ENCODE assay signal across 8 cellular contexts in the genomic region with DNA sequence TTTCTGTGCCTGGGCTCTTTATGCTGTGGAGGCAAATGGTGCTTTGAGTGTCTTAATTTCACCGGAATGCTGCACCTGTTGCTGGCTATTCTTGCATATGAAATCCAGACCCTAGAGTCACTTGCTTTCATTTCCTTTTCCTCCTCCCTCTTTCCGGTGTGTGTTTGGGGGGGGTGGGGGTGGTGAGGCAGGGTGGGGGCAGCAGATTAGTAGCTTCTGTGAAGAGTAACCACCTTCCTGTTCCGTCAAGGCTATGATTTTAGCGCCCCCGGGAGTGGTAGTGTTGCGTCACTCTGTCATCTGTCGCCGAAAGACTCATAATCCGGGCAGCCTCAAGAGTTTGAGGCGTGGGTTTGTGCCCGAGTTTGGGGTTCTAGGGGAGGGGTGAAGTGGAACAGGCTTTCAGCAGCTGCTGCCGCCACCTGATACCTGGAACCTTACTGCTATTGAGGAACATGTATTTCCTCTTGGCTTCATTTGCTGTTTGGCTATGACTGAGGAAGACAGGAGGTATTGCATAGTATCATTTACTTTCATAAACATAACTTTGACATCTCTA. TPM values are rescaled to one million over a fixed set of nuclear protein-coding genes. Genes with fewer than 3 reads are reported as not detected.
DNase-seq lines count a peak whose midpoint lies in the region; ATAC-seq, FAIRE-seq and TF ChIP-seq lines count a peak whose summit lies in the region.

No MANE protein-coding gene starts in this region.

- no peaks in the 10 kb centered on the region for H3K36me3 Mint-ChIP-seq in T-helper 2 cell treated with Interferon-gamma antibody and Interleukin-4, amounts not matched to agents 5 μg/mL and 100 μg/mL, for 36 hours (ENCODE audit: low read depth)

- no peaks in the 10 kb centered on the region for H3K27me3 Mint-ChIP-seq in T-helper 2 cell treated with Interferon-gamma antibody and Interleukin-4, amounts not matched to agents 5 μg/mL and 100 μg/mL, for 36 hours (ENCODE audit: low read depth)

- DNase-seq in T-helper 2 cell treated with Interferon-gamma antibody and Interleukin-4, amounts not matched to agents 5 μg/mL and 100 μg/mL, for 36 hours (ENCODE audit: low spot score): peak; percentile 68
- DNase-seq in effector CD8-positive, alpha-beta T cell (lab: John Stamatoyannopoulos, UW): peak; percentile 58
- peak; percentile 38 to 54 for DNase-seq in stimulated activated CD8-positive, alpha-beta memory T cell treated with anti-CD3 and anti-CD28 coated beads, Interleukin-2, amount 100 ng/mL, for 48 hours (ENCODE audit: low read depth in 2 of 2)
- DNase-seq in H54 (ENCODE audit: insufficient read length, low spot score): no peak
- no peak for DNase-seq in SK-N-DZ (ENCODE audit: low spot score)
- no peak for DNase-seq in DMS53 (lab: John Stamatoyannopoulos, UW)

- H3K9me3 Mint-ChIP-seq in T-helper 2 cell treated with Interferon-gamma antibody and Interleukin-4, amounts not matched to agents 5 μg/mL and 100 μg/mL, for 36 hours: no peaks in the 10 kb centered on the region

- FAIRE-seq in H54 (lab: Jason Lieb, UNC): no peak

- H3K4me1 Mint-ChIP-seq in T-helper 2 cell treated with Interferon-gamma antibody and Interleukin-4, amounts not matched to agents 5 μg/mL and 100 μg/mL, for 36 hours (ENCODE audit: low read depth): peaks cover 52% of the 10 kb centered on the region

- no peak for TF ChIP-seq POLR2A in H54 (IDR thresholded peaks at IDR 0.05; ENCODE audit: low read depth, low read length)

- H3K27ac Mint-ChIP-seq in T-helper 2 cell treated with Interferon-gamma antibody and Interleukin-4, amounts not matched to agents 5 μg/mL and 100 μg/mL, for 36 hours: peak overlapping the region; percentile 89

- H3K4me3 Mint-ChIP-seq in T-helper 2 cell treated with Interferon-gamma antibody and Interleukin-4, amounts not matched to agents 5 μg/mL and 100 μg/mL, for 36 hours: peak overlapping the region; percentile 82

- ATAC-seq in GM19328 (IDR thresholded peaks at IDR 0.05; ENCODE audit: unreplicated experiment) (peak; percentile 46), HG03095 (IDR thresholded peaks at IDR 0.05; ENCODE audit: unreplicated experiment) (peak; percentile 64)

RNA-seq across cellular contexts. Expression of a gene that starts 49.1 kb away (rescaled TPM):
- polyA plus RNA-seq in SK-N-DZ (2014; cell fraction: cytosol; rRNA removed): 1.1 and 1.8 TPM in 2 replicates
- polyA plus RNA-seq in SK-N-DZ (2014; cell fraction: nucleus; rRNA removed): 0.88 and 1.1 TPM in 2 replicates

Comparison
In these comparisons a context has a peak if more than half of its experiments do, and no peak if none do; other contexts are left out.
1. DNase-seq: peak in T-helper 2 cell treated with Interferon-gamma antibody and Interleukin-4, amounts not matched to agents 5 μg/mL and 100 μg/mL, for 36 hours (single experiment), effector CD8-positive, alpha-beta T cell (single experiment) and stimulated activated CD8-positive, alpha-beta memory T cell treated with anti-CD3 and anti-CD28 coated beads, Interleukin-2, amount 100 ng/mL, for 48 hours (2 of 2); none in H54 (single experiment), SK-N-DZ (single experiment) and DMS53 (single experiment).